2 cellular contexts compared by ENCODE assay signal in the genomic region with DNA sequence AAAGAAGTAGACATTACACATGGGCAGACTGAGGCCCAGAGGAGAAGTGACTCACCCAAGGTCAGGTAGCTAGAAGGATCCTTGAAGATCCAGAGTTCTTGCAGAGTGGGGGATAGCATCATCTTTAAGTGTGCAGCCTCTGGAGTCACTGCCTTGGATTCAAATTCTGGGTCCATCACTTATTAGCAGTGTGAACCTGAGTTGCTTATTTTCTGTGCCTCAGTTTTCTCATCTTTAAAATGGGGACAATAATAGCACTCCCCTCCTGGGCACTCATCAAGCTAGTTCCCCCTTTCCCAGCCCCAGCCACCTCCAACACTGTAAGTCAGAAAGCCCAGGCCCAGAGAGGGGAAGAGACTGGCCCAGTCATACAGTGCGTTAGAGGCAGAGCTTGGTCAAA.
TF ChIP-seq lines count a peak whose summit lies in the region.

No MANE protein-coding gene starts in this region.

TF ChIP-seq in GM23338, 12 proteins besides CTCF, POLR2A, EP300 and RAD21 (continued from another document):
- no peak for TF ChIP-seq ZNF114 (CRISPR knock-in tag; IDR thresholded peaks at IDR 0.05)
- TF ChIP-seq JUNB (IDR thresholded peaks at IDR 0.05; ENCODE audit: unreplicated experiment): no peak
- no peak for TF ChIP-seq NANOG (IDR thresholded peaks at IDR 0.05; ENCODE audit: borderline replicate concordance)
- TF ChIP-seq CREB1 (CRISPR knock-in tag; IDR thresholded peaks at IDR 0.05; ENCODE audit: low read depth): no peak
- no peak for TF ChIP-seq STAT1 (IDR thresholded peaks at IDR 0.05; ENCODE audit: unreplicated experiment)
- TF ChIP-seq, protein P1, sequence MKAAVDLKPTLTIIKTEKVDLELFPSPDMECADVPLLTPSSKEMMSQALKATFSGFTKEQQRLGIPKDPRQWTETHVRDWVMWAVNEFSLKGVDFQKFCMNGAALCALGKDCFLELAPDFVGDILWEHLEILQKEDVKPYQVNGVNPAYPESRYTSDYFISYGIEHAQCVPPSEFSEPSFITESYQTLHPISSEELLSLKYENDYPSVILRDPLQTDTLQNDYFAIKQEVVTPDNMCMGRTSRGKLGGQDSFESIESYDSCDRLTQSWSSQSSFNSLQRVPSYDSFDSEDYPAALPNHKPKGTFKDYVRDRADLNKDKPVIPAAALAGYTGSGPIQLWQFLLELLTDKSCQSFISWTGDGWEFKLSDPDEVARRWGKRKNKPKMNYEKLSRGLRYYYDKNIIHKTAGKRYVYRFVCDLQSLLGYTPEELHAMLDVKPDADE (IDR thresholded peaks at IDR 0.05): no peak
- TF ChIP-seq EZH2phosphoT487 (IDR thresholded peaks at IDR 0.05; ENCODE audit: unreplicated experiment): no peak
- TF ChIP-seq ZNF462 (CRISPR knock-in tag; IDR thresholded peaks at IDR 0.05): no peak

TF ChIP-seq in K562, 482 proteins besides CTCF, POLR2A, EP300 and RAD21 (continued from another document):
- TF ChIP-seq ID3 (CRISPR knock-in tag; IDR thresholded peaks at IDR 0.05) (no peak), ID3 (tag; IDR thresholded peaks at IDR 0.05) (no peak), ILF3 (IDR thresholded peaks at IDR 0.05; ENCODE audit: borderline replicate concordance) (no peak), RBM25 (IDR thresholded peaks at IDR 0.05; ENCODE audit: low read depth, low read length, severe bottlenecking) (peak; percentile 65)
